1 cellular context compared by ENCODE assay signal in genomic region chr15:64288577-64288976, GRCh38.
TF ChIP-seq lines count a peak whose summit lies in the region.

No MANE protein-coding gene starts in this region.

TF ChIP-seq in HEK293, 187 proteins besides CTCF, POLR2A, EP300 and RAD21 (continued from another document):
- TF ChIP-seq ZBTB10 (tag by site-specific recombination; IDR thresholded peaks at IDR 0.05) (no peak), ZFP37 (tag by site-specific recombination; IDR thresholded peaks at IDR 0.05) (no peak), ZNF202 (tag by site-specific recombination; IDR thresholded peaks at IDR 0.05; ENCODE audit: borderline replicate concordance) (no peak), ZNF302 (tag by site-specific recombination; IDR thresholded peaks at IDR 0.05; ENCODE audit: low read depth) (no peak), SCRT1 (tag by site-specific recombination; IDR thresholded peaks at IDR 0.05; ENCODE audit: borderline replicate concordance) (no peak), ZNF629 (tag by site-specific recombination; IDR thresholded peaks at IDR 0.05) (peak; percentile 69), ZNF548 (tag by site-specific recombination; IDR thresholded peaks at IDR 0.05) (no peak), ZNF184 (tag by site-specific recombination; IDR thresholded peaks at IDR 0.05) (no peak), SP7 (tag by site-specific recombination; IDR thresholded peaks at IDR 0.05) (peak; percentile 54; the same call in 1 of the 2 replicates), ZNF600 (tag by site-specific recombination; IDR thresholded peaks at IDR 0.05) (peak; percentile 65), ZBTB21 (tag by site-specific recombination; IDR thresholded peaks at IDR 0.05) (peak; percentile 53; the same call in 1 of the 2 replicates), ZNF529 (tag by site-specific recombination; IDR thresholded peaks at IDR 0.05; ENCODE audit: insufficient replicate concordance) (no peak), ZNF768 (tag by site-specific recombination; IDR thresholded peaks at IDR 0.05) (no peak), BCL11B (tag by site-specific recombination; IDR thresholded peaks at IDR 0.05; ENCODE audit: low read depth) (no peak), ZNF362 (tag by site-specific recombination; IDR thresholded peaks at IDR 0.05) (0 out of 2 replicates have a peak, but pooled peaks have one; percentile 42), ZEB2 (tag by site-specific recombination; IDR thresholded peaks at IDR 0.05) (peak; percentile 53), ZNF707 (tag by site-specific recombination; IDR thresholded peaks at IDR 0.05) (no peak), ZNF221 (tag by site-specific recombination; IDR thresholded peaks at IDR 0.05; ENCODE audit: borderline replicate concordance) (no peak), PATZ1 (tag by site-specific recombination; IDR thresholded peaks at IDR 0.05) (no peak), ZNF518A (tag by site-specific recombination; conservative IDR thresholded peaks at IDR 0.05; ENCODE audit: low read depth) (no peak), BCL11A (tag by site-specific recombination; IDR thresholded peaks at IDR 0.05; ENCODE audit: low read depth) (0 out of 2 replicates have a peak, but pooled peaks have one; percentile 16), ZNF157 (tag by site-specific recombination; IDR thresholded peaks at IDR 0.05) (no peak), ZNF146 (tag by site-specific recombination; IDR thresholded peaks at IDR 0.05) (no peak)
